20 cellular contexts compared by ENCODE assay signal in genomic region chr15:75227124-75227523, GRCh38. TPM values are rescaled to one million over a fixed set of nuclear protein-coding genes. Genes with fewer than 3 reads are reported as not detected.
"Had no signal": no experiment of that assay in that cellular context is flagged by ENCODE, and none has a peak within 500 bp of the region (broad histone marks: within the 10 kb centered on the region; RNA-seq: fewer than 3 reads in every experiment).

No MANE protein-coding gene starts in this region.

RNA-seq across cellular contexts. Expression of gene GOLGA6C, which starts 31.0 kb away (rescaled TPM):
- total RNA-seq: heart right ventricle, hepatocyte, left cardiac atrium, left lobe of liver, lung, natural killer cell, occipital lobe, osteocyte, progenitor cell of endocrine pancreas, pulmonary artery endothelial cell, renal cortical epithelial cell, right atrium auricular region, skeletal muscle tissue, smooth muscle cell, temporal lobe, ureter, uterus had no signal

RNA-seq across cellular contexts. Expression of gene GOLGA6D, which starts 55.5 kb away (rescaled TPM):
- total RNA-seq: hepatocyte, left cardiac atrium, mesothelial cell of epicardium, mononuclear cell, natural killer cell, occipital lobe, osteocyte, progenitor cell of endocrine pancreas, pulmonary artery endothelial cell, renal cortical epithelial cell, right atrium auricular region, tibial nerve, ureter, uterus had no signal
